1 cellular context compared by ENCODE assay signal in the genomic region with DNA sequence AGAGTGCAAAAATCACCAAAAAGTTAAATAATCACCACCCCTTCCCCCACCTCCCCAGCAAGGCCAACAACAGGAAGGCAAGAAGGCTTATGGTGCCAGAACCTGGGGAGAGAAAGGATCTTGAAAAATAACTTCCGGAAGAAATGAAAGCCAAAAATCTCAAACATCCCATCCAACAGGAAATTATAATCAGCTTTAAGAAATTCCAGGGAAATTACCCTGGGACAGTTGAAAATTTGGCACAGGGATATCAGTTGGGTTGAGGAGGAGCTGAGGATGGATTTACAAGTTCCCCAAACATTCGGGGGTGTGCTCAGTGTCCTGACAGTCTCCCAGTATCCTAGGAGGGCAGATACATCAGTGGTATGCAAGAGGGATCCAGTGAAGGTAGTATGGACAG.
TF ChIP-seq lines count a peak whose summit lies in the region.

No MANE protein-coding gene starts in this region.

TF ChIP-seq in GM23338, 12 proteins besides CTCF, POLR2A, EP300 and RAD21 (continued from another document):
- TF ChIP-seq, protein P1, sequence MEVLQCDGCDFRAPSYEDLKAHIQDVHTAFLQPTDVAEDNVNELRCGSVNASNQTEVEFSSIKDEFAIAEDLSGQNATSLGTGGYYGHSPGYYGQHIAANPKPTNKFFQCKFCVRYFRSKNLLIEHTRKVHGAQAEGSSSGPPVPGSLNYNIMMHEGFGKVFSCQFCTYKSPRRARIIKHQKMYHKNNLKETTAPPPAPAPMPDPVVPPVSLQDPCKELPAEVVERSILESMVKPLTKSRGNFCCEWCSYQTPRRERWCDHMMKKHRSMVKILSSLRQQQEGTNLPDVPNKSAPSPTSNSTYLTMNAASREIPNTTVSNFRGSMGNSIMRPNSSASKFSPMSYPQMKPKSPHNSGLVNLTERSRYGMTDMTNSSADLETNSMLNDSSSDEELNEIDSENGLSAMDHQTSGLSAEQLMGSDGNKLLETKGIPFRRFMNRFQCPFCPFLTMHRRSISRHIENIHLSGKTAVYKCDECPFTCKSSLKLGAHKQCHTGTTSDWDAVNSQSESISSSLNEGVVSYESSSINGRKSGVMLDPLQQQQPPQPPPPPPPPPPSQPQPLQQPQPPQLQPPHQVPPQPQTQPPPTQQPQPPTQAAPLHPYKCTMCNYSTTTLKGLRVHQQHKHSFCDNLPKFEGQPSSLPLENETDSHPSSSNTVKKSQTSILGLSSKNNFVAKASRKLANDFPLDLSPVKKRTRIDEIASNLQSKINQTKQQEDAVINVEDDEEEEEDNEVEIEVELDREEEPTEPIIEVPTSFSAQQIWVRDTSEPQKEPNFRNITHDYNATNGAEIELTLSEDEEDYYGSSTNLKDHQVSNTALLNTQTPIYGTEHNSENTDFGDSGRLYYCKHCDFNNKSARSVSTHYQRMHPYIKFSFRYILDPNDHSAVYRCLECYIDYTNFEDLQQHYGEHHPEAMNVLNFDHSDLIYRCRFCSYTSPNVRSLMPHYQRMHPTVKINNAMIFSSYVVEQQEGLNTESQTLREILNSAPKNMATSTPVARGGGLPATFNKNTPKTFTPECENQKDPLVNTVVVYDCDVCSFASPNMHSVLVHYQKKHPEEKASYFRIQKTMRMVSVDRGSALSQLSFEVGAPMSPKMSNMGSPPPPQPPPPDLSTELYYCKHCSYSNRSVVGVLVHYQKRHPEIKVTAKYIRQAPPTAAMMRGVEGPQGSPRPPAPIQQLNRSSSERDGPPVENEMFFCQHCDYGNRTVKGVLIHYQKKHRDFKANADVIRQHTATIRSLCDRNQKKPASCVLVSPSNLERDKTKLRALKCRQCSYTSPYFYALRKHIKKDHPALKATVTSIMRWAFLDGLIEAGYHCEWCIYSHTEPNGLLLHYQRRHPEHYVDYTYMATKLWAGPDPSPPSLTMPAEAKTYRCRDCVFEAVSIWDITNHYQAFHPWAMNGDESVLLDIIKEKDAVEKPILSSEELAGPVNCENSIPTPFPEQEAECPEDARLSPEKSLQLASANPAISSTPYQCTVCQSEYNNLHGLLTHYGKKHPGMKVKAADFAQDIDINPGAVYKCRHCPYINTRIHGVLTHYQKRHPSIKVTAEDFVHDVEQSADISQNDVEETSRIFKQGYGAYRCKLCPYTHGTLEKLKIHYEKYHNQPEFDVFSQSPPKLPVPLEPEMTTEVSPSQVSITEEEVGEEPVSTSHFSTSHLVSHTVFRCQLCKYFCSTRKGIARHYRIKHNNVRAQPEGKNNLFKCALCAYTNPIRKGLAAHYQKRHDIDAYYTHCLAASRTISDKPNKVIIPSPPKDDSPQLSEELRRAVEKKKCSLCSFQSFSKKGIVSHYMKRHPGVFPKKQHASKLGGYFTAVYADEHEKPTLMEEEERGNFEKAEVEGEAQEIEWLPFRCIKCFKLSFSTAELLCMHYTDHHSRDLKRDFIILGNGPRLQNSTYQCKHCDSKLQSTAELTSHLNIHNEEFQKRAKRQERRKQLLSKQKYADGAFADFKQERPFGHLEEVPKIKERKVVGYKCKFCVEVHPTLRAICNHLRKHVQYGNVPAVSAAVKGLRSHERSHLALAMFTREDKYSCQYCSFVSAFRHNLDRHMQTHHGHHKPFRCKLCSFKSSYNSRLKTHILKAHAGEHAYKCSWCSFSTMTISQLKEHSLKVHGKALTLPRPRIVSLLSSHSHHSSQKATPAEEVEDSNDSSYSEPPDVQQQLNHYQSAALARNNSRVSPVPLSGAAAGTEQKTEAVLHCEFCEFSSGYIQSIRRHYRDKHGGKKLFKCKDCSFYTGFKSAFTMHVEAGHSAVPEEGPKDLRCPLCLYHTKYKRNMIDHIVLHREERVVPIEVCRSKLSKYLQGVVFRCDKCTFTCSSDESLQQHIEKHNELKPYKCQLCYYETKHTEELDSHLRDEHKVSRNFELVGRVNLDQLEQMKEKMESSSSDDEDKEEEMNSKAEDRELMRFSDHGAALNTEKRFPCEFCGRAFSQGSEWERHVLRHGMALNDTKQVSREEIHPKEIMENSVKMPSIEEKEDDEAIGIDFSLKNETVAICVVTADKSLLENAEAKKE (CRISPR knock-in tag; IDR thresholded peaks at IDR 0.05), result no peak
- TF ChIP-seq ZNF331 (CRISPR knock-in tag; IDR thresholded peaks at IDR 0.05; ENCODE audit: low read depth), result no peak
- no peak for TF ChIP-seq POLR2AphosphoS5 (IDR thresholded peaks at IDR 0.05; ENCODE audit: low read depth)
- TF ChIP-seq, protein P2, sequence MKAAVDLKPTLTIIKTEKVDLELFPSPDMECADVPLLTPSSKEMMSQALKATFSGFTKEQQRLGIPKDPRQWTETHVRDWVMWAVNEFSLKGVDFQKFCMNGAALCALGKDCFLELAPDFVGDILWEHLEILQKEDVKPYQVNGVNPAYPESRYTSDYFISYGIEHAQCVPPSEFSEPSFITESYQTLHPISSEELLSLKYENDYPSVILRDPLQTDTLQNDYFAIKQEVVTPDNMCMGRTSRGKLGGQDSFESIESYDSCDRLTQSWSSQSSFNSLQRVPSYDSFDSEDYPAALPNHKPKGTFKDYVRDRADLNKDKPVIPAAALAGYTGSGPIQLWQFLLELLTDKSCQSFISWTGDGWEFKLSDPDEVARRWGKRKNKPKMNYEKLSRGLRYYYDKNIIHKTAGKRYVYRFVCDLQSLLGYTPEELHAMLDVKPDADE (IDR thresholded peaks at IDR 0.05), result no peak
- TF ChIP-seq EZH2phosphoT487 (IDR thresholded peaks at IDR 0.05; ENCODE audit: unreplicated experiment), result no peak
- TF ChIP-seq, protein P3, sequence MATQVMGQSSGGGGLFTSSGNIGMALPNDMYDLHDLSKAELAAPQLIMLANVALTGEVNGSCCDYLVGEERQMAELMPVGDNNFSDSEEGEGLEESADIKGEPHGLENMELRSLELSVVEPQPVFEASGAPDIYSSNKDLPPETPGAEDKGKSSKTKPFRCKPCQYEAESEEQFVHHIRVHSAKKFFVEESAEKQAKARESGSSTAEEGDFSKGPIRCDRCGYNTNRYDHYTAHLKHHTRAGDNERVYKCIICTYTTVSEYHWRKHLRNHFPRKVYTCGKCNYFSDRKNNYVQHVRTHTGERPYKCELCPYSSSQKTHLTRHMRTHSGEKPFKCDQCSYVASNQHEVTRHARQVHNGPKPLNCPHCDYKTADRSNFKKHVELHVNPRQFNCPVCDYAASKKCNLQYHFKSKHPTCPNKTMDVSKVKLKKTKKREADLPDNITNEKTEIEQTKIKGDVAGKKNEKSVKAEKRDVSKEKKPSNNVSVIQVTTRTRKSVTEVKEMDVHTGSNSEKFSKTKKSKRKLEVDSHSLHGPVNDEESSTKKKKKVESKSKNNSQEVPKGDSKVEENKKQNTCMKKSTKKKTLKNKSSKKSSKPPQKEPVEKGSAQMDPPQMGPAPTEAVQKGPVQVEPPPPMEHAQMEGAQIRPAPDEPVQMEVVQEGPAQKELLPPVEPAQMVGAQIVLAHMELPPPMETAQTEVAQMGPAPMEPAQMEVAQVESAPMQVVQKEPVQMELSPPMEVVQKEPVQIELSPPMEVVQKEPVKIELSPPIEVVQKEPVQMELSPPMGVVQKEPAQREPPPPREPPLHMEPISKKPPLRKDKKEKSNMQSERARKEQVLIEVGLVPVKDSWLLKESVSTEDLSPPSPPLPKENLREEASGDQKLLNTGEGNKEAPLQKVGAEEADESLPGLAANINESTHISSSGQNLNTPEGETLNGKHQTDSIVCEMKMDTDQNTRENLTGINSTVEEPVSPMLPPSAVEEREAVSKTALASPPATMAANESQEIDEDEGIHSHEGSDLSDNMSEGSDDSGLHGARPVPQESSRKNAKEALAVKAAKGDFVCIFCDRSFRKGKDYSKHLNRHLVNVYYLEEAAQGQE (IDR thresholded peaks at IDR 0.05; ENCODE audit: unreplicated experiment), result no peak
TF ChIP-seq in GM23338: peak in this region for 0.
